In the genomic region with DNA sequence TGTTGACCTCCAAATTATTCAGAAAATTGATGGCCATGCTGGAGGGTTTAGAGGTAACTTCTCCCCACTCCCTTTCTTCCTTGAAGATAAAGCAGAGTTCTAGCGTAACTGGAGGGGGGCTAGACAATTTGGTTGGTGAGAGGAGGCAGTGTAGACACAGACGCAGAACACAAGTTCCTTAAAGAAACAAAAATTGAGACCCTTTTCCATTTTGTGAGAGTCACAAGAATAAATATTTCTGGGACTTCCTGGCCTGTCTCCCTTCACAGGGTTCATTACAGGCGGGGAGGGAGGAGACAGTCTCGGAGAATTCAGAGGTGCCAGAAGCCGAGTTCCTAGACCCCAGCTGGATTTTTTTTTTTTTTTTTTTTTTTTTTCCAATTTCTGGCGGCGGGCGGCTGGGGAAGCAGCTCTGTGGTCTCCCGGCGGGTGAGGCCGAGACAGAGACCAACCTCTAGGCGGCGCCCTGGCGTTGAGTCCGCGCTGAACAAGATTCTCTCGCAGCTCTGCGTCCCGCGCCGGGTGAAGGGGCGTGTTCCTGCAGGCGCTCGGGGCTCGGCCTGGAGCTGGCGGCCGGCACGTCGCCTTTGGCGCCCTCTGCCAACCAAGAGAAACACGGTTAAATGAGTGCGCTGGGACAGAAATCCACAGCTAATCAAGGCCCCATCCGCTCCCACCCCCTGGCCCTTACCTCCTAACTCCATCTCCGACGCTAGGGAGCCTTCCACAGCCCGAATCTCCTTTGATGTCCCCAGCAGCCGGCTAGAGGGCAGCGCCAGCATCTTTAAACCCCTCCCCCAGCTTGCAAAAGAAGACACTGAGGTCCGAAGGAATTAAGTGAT, we compare ENCODE assay signal across 8 cellular contexts.
A peak's percentile ranks its signal among the peaks of the same experiment; 100 is the strongest.
DNase-seq lines count a peak whose midpoint lies in the region; TF ChIP-seq lines count a peak whose summit lies in the region.

No MANE protein-coding gene starts in this region.

- DNase-seq in CD1c-positive myeloid dendritic cell (ENCODE audit: extremely low spot score) (peak; percentile 66), HCEC 1CT (peak; percentile 74), NCI-H82 treated with DMSO at 0.1 percent for 48 hours (lab: John Stamatoyannopoulos, UW; ENCODE audit: unreplicated experiment) (peak; percentile 14), foreskin melanocyte (peak; percentile 69), retinal pigment epithelial cell (ENCODE audit: low read depth) (peak; percentile 14), NCI-H2196 treated with DMSO at 0.1 percent for 48 hours (lab: John Stamatoyannopoulos, UW; ENCODE audit: unreplicated experiment) (no peak), NCI-H1417 treated with DMSO at 0.1 percent for 48 hours (lab: John Stamatoyannopoulos, UW) (no peak)
- DNase-seq in activated T-cell treated with anti-CD3 and anti-CD28 coated beads, Interleukin-2, amount 50 U/mL, for 1 hour: peak; percentile 75

- peak; percentile 64 for TF ChIP-seq CTCF in retinal pigment epithelial cell (conservative IDR thresholded peaks at IDR 0.05; ENCODE audit: low read depth, low read length)

- H3K4me3 ChIP-seq in retinal pigment epithelial cell (ENCODE audit: low read length): no peak overlapping the region

Comparison
In these comparisons a context has a peak if more than half of its experiments do, and no peak if none do; other contexts are left out.
1. DNase-seq: peak in CD1c-positive myeloid dendritic cell (single experiment), HCEC 1CT (single experiment), NCI-H82 treated with DMSO at 0.1 percent for 48 hours (single experiment), activated T-cell treated with anti-CD3 and anti-CD28 coated beads, Interleukin-2, amount 50 U/mL, for 1 hour (single experiment), foreskin melanocyte (single experiment) and retinal pigment epithelial cell (single experiment); none in NCI-H2196 treated with DMSO at 0.1 percent for 48 hours (single experiment) and NCI-H1417 treated with DMSO at 0.1 percent for 48 hours (single experiment).